ENCODE assay signal across 8 cellular contexts in the genomic region with DNA sequence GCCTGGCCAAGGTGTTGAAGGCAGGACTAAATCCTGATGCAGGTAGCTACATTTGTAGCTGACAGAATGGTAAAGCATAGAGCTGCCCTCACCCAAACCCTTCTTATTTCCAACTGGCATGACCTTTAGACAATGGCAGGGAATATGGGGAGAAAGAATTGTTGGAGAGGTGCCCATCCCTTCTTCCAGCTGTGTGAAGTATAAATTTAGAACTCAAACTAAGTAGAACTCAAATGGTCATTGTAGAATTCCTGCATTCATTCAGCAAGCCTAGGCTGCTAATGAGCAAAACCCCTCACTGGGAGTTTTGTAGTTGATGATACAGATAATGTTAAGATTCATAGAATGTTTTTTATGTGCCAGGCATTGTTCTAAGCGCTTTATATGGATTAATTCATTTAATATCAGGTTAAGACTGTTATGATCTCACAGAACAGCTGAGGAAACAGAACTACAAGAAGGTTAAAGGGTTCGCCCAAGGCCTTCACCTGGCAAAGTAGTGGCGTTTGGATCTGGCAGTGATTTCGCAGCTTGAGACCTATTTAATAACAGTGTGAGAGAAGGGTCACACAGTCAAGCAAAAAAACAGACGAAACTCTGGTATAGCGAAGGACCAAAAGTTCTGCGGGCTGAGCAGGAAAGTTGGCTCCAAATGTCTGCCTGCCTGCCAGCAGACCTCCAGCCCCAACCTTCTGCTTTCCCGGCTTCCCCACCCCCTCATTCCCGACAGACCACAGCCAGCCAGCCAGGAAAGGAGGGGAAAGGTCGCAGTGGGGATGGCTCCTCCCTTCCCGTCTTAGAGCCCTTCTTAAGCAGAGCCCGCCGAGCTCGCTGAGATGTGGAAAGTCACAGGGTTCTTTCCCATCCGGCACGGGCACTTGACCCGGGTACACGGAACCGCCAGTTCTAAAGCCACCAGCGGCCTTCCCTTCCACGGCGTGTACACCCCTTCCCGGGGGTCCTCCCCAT. TPM values are rescaled to one million over a fixed set of nuclear protein-coding genes. Genes with fewer than 3 reads are reported as not detected.
DNase-seq lines count a peak whose midpoint lies in the region; ATAC-seq and TF ChIP-seq lines count a peak whose summit lies in the region.

No MANE protein-coding gene starts in this region.

- H3K4me2 ChIP-seq in hepatocyte: peak overlapping the region; percentile 94

- H3K4me3 ChIP-seq in adipocyte (ENCODE audit: low read length) (peak overlapping the region; percentile 92), hepatocyte (no peak overlapping the region), prostate gland (no peak overlapping the region)

- no peaks in the 10 kb centered on the region for H3K27me3 ChIP-seq in adipocyte (replicated peaks; ENCODE audit: control insufficient read depth, insufficient read depth, low read length)
- no peaks in the 10 kb centered on the region for H3K27me3 ChIP-seq in hepatocyte
- H3K27me3 ChIP-seq in prostate gland (replicated peaks; ENCODE audit: insufficient read depth): no peaks in the 10 kb centered on the region

- peak overlapping the region; percentile 34 for H2AFZ ChIP-seq in hepatocyte

- H3K9me3 ChIP-seq in adipocyte (ENCODE audit: control insufficient read depth, low read length): no peaks in the 10 kb centered on the region
- no peaks in the 10 kb centered on the region for H3K9me3 ChIP-seq in hepatocyte (ENCODE audit: low read depth)
- no peaks in the 10 kb centered on the region for H3K9me3 ChIP-seq in prostate gland

- TF ChIP-seq CTCF in hepatocyte (IDR thresholded peaks at IDR 0.05; ENCODE audit: poor library complexity): no peak
- no peak for TF ChIP-seq CTCF in prostate gland (IDR thresholded peaks at IDR 0.05)

- DNase-seq in ELF-1 (ENCODE audit: low read depth, low spot score): peak; percentile 97
- DNase-seq in adipocyte (ENCODE audit: low read depth): peak; percentile 27
- peak; percentile 89 for DNase-seq in hepatocyte (ENCODE audit: low spot score)
- DNase-seq in prostate gland (ENCODE audit: low spot score): no peak
- DNase-seq in SW 1271 (lab: John Stamatoyannopoulos, UW): no peak
- DNase-seq in activated gamma-delta T cell (lab: John Stamatoyannopoulos, UW): no peak

- H3K27ac ChIP-seq in hepatocyte: peak overlapping the region; percentile 99
- peak overlapping the region; percentile 88 to 90 for H3K27ac ChIP-seq in prostate gland

- intact Hi-C loops in prostate gland (cut with DNase I): loop anchor here (10.0 kb wide), 1 partner anchor 49 kb away; the partner anchor contains the start of gene IMPDH1

- no peaks in the 10 kb centered on the region for H3K9me2 ChIP-seq in hepatocyte (replicated peaks; ENCODE audit: insufficient read depth)

- peaks cover 33% of the 10 kb centered on the region for H3K79me2 ChIP-seq in hepatocyte

- H3K4me1 ChIP-seq in adipocyte (ENCODE audit: control insufficient read depth, insufficient read depth, low read length) (peaks cover 72% of the 10 kb centered on the region), hepatocyte (ENCODE audit: insufficient read depth) (peaks cover 24% of the 10 kb centered on the region), prostate gland (replicated peaks) (peaks cover 18% of the 10 kb centered on the region)

- peak overlapping the region; percentile 94 for H3K9ac ChIP-seq in adipocyte (ENCODE audit: low read length)

- TF ChIP-seq POLR2A in prostate gland (IDR thresholded peaks at IDR 0.05): no peak

- 33% methylated on average over 23 of the region's 23 CpGs for WGBS in hepatocyte (ENCODE audit: low lambda C conversion rate, missing lambda C conversion rate)
- 39% methylated on average over 23 of the region's 23 CpGs for WGBS in prostate gland

- peaks cover 23% of the 10 kb centered on the region for H3K36me3 ChIP-seq in adipocyte (ENCODE audit: control insufficient read depth, insufficient read depth, low read length, severe bottlenecking)
- no peaks in the 10 kb centered on the region for H3K36me3 ChIP-seq in hepatocyte (replicated peaks; ENCODE audit: insufficient read depth, low read depth)
- no peaks in the 10 kb centered on the region for H3K36me3 ChIP-seq in prostate gland

- no peak for ATAC-seq in GM21619 (IDR thresholded peaks at IDR 0.05; ENCODE audit: unreplicated experiment)
- ATAC-seq in GM21381 (IDR thresholded peaks at IDR 0.05; ENCODE audit: unreplicated experiment): no peak

- no peaks in the 10 kb centered on the region for H4K20me1 ChIP-seq in hepatocyte (ENCODE audit: insufficient read depth, poor library complexity, severe bottlenecking)

RNA-seq across cellular contexts. Expression of gene HILPDA, which starts 1.6 kb away (rescaled TPM):
- total RNA-seq in hepatocyte (16.5 and 18.0 TPM in 2 replicates), prostate gland (10 to 100 TPM in 1 of 2 donors, 1 to 10 TPM in 1; 6.9 to 41.5 TPM)
- 37.4 and 44.2 TPM in 2 replicates for polyA plus RNA-seq in hepatocyte

RNA-seq across cellular contexts. Expression of gene METTL2B, which starts 22.4 kb away (rescaled TPM):
- total RNA-seq in hepatocyte (22.9 and 29.0 TPM in 2 replicates), prostate gland (10 to 100 TPM; 16.2 to 28.9 TPM)
- 9.1 and 11.4 TPM in 2 replicates for polyA plus RNA-seq in hepatocyte

RNA-seq across cellular contexts. Expression of gene IMPDH1, which starts 44.3 kb away (rescaled TPM):
- 30.4 and 34.7 TPM in 2 replicates for total RNA-seq in hepatocyte
- 63.5 and 70.5 TPM in 2 replicates for polyA plus RNA-seq in hepatocyte
- total RNA-seq in prostate gland: 10 to 100 TPM; 48.2 to 91.6 TPM

Comparison
In these comparisons a context has a peak if more than half of its experiments do, and no peak if none do; other contexts are left out.
1. DNase-seq: peak in ELF-1 (single experiment), adipocyte (single experiment) and hepatocyte (single experiment); none in prostate gland (single experiment), SW 1271 (0 of 2) and activated gamma-delta T cell (single experiment).